1 cellular context compared by ENCODE assay signal in genomic region chr6:43250992-43251373, GRCh38.
A peak's percentile ranks its signal among the peaks of the same experiment; 100 is the strongest.
TF ChIP-seq lines count a peak whose summit lies in the region.

No MANE protein-coding gene starts in this region.

TF ChIP-seq in GM12878, 131 proteins besides CTCF, POLR2A, EP300 and RAD21:
- TF ChIP-seq BRCA1 (IDR thresholded peaks at IDR 0.05; ENCODE audit: low read depth, low read length) = no peak
- TF ChIP-seq IKZF1 (conservative IDR thresholded peaks at IDR 0.05) = 0 out of 2 replicates have a peak, but pooled peaks have one; percentile 48
- TF ChIP-seq MTA3 (IDR thresholded peaks at IDR 0.05; ENCODE audit: borderline replicate concordance, low read length) = no peak
- TF ChIP-seq PBX3 (IDR thresholded peaks at IDR 0.05; ENCODE audit: insufficient replicate concordance, low read depth, low read length) = peak; percentile 90
- TF ChIP-seq FOXM1 (IDR thresholded peaks at IDR 0.05; ENCODE audit: low read depth, low read length) = no peak
- no peak for TF ChIP-seq ZBTB4 (CRISPR knock-in tag; IDR thresholded peaks at IDR 0.05)
- TF ChIP-seq HSF1 (IDR thresholded peaks at IDR 0.05; ENCODE audit: low read depth, low read length) = no peak
- TF ChIP-seq ZBTB40 (IDR thresholded peaks at IDR 0.05; ENCODE audit: borderline replicate concordance) = no peak
- 0 out of 2 replicates have a peak, but pooled peaks have one; percentile 5 for TF ChIP-seq SPI1 (IDR thresholded peaks at IDR 0.05; ENCODE audit: borderline replicate concordance, insufficient read depth, low read depth, low read length)
- no peak for TF ChIP-seq ESRRA (IDR thresholded peaks at IDR 0.05; ENCODE audit: low read length)
- no peak for TF ChIP-seq NR2F1 (conservative IDR thresholded peaks at IDR 0.05)
- TF ChIP-seq RELB (IDR thresholded peaks at IDR 0.05; ENCODE audit: low read depth) = peak; percentile 75; the same call in 1 of the 2 replicates
- TF ChIP-seq IKZF2 (IDR thresholded peaks at IDR 0.05) = peak; percentile 45 to 54; a peak in 2 of 4 replicates
- no peak for TF ChIP-seq MYB (IDR thresholded peaks at IDR 0.05; ENCODE audit: borderline replicate concordance, low read depth, low read length)
- TF ChIP-seq JUNB (IDR thresholded peaks at IDR 0.05) = no peak
- TF ChIP-seq PKNOX1 (IDR thresholded peaks at IDR 0.05) = peak; percentile 96
TF ChIP-seq in GM12878: peak in this region for 6.
